8 cellular contexts compared by ENCODE assay signal in the genomic region with DNA sequence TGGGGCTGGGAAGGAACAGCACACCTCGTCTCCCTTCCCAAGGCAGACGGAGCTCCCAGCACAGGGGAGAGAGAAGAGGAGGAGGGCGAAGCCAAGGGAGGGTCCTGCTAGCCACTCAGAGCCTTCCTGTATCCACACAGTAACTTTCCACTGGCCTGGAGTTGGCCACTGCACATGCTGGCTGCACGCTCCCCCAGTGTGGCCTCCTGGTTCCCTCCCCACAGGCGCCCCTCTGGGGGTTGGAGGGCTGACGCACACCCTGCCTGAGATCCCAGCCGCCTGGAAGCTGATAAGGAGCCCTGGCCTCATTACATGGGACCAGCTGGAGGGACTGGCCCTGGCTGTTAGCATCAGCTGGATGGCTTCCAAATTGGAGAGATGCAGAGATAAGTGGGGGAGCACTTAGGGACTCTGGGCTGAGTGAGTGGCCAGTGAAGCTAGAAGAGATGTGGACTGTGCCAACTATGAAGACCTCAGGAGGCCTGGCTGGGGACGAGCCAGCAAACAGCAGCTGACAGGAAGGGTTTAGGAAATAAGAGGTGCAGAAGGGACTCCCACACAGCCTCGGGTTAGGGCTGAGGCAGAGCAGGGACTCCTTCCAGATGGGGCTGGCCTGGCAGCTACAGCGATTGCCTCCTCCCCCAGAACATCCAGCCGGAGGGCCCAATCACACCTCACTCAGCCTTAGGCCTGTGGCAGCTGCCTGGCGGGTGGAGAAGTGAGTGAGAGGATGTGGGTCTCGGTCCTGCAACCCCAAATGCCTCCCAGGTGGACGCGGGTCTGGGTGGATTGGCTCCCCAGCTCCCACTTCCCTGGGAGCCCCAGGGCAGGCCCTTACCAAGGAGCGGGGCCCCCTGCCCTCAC. TPM values are rescaled to one million over a fixed set of nuclear protein-coding genes. Genes with fewer than 3 reads are reported as not detected.
DNase-seq lines count a peak whose midpoint lies in the region; ATAC-seq and TF ChIP-seq lines count a peak whose summit lies in the region.

No MANE protein-coding gene starts in this region.

- peak overlapping the region; percentile 38 for H3K4me2 ChIP-seq in smooth muscle cell
- no peak overlapping the region for H3K4me2 ChIP-seq in PC-3 (ENCODE audit: low read length)

- intact Hi-C loops in PC-3 (cut with micrococcal nuclease) = loop anchor here (10.0 kb wide), 1 partner anchor 96 kb away; the partner anchor contains the start of gene AQP5

- H4K20me1 ChIP-seq in smooth muscle cell (ENCODE audit: low read depth) (no peaks in the 10 kb centered on the region), PC-3 (ENCODE audit: low read length) (no peaks in the 10 kb centered on the region)

- no peak for ATAC-seq in PC-3
- no peak for ATAC-seq in HG03095 (IDR thresholded peaks at IDR 0.05; ENCODE audit: unreplicated experiment)

- no peaks in the 10 kb centered on the region for H3K9me2 ChIP-seq in PC-3 (replicated peaks; ENCODE audit: low read length)

- peak overlapping the region; percentile 7 for H3K9ac ChIP-seq in smooth muscle cell (ENCODE audit: low read depth)
- no peak overlapping the region for H3K9ac ChIP-seq in PC-3 (ENCODE audit: low read length)

- H3F3A ChIP-seq in smooth muscle cell (ENCODE audit: low read depth) (peaks cover 14% of the 10 kb centered on the region), PC-3 (ENCODE audit: low read length, unreplicated experiment) (no peaks in the 10 kb centered on the region)

- 26% methylated on average over 14 of the region's 16 CpGs for WGBS in smooth muscle cell (ENCODE audit: low lambda C conversion rate)

- H2AFZ ChIP-seq in smooth muscle cell (ENCODE audit: low read depth) = no peak overlapping the region
- H2AFZ ChIP-seq in PC-3 (ENCODE audit: low read length) = no peak overlapping the region

- POLR2A ChIA-PET in PC-3 (lab: Charles Lee; ENCODE audit: unreplicated experiment) = interaction anchor here (0.6 kb wide), 1 partner anchor 179 kb away, joined by 6 read pairs; no protein-coding TSS in a partner anchor

- CTCF ChIA-PET in PC-3 (lab: Charles Lee) = no interaction called here

- H3K27ac ChIP-seq in smooth muscle cell (ENCODE audit: low read depth) (peak overlapping the region; percentile 71), PC-3 (ENCODE audit: low read length) (no peak overlapping the region)

- H3K4me3 ChIP-seq in smooth muscle cell = no peak overlapping the region
- H3K4me3 ChIP-seq in PC-3 (ENCODE audit: low read length) = no peak overlapping the region

- no peaks in the 10 kb centered on the region for H3K27me3 ChIP-seq in smooth muscle cell (ENCODE audit: low read depth)
- H3K27me3 ChIP-seq in PC-3 (ENCODE audit: low read length) = no peaks in the 10 kb centered on the region

- no TSS peak for BruUV-seq in PC-3 (replicated peaks; lab: Mats Ljungman, UMichigan)

- no peaks in the 10 kb centered on the region for H3K9me3 ChIP-seq in smooth muscle cell (replicated peaks; ENCODE audit: low read depth)
- no peaks in the 10 kb centered on the region for H3K9me3 ChIP-seq in PC-3 (ENCODE audit: low read length)

- H3K36me3 ChIP-seq in smooth muscle cell (ENCODE audit: low read depth) (no peaks in the 10 kb centered on the region), PC-3 (ENCODE audit: low read depth, low read length) (no peaks in the 10 kb centered on the region)

- H3K4me1 ChIP-seq in smooth muscle cell (ENCODE audit: low read depth) (no peaks in the 10 kb centered on the region), PC-3 (ENCODE audit: insufficient read depth, low read length) (peaks cover 8% of the 10 kb centered on the region)

- TF ChIP-seq CTCF in smooth muscle cell (IDR thresholded peaks at IDR 0.05; ENCODE audit: borderline replicate concordance, insufficient read depth, poor library complexity, severe bottlenecking) = no peak
- TF ChIP-seq CTCF in PC-3 (conservative IDR thresholded peaks at IDR 0.05; ENCODE audit: low read depth, low read length) = no peak

- H3K79me2 ChIP-seq in smooth muscle cell (ENCODE audit: low read depth) (no peaks in the 10 kb centered on the region), PC-3 (ENCODE audit: low read length) (no peaks in the 10 kb centered on the region)

- DNase-seq in CMK (ENCODE audit: low read depth) = peak; percentile 93
- peak; percentile 57 for DNase-seq in NCI-H146 treated with DMSO at 0.1 percent for 48 hours (lab: John Stamatoyannopoulos, UW; ENCODE audit: unreplicated experiment)
- peak in 46 of 58 donors; percentile 21 to 82 (median 62) for DNase-seq in anterior cingulate cortex (lab: John Stamatoyannopoulos, UW)
- DNase-seq in hypothalamus (lab: John Stamatoyannopoulos, UW) = peak in 33 of 51 donors; percentile 23 to 75 (median 50)
- DNase-seq in smooth muscle cell (lab: John Stamatoyannopoulos, UW; ENCODE audit: unreplicated experiment) = peak; percentile 89
- DNase-seq in PC-3 = no peak
- no peak for DNase-seq in COLO829 (ENCODE audit: low spot score)

RNA-seq across cellular contexts. Expression of gene BCDIN3D, which starts 26.3 kb away (rescaled TPM):
- 2.5 and 3.4 TPM in 2 replicates for total RNA-seq in smooth muscle cell
- polyA plus RNA-seq in smooth muscle cell = 2.9 and 3.8 TPM in 2 replicates
- total RNA-seq in PC-3 (2014; rRNA removed) = 4.5 and 5.4 TPM in 2 replicates

RNA-seq across cellular contexts. Expression of gene FAIM2, which starts 34.5 kb away (rescaled TPM):
- total RNA-seq in smooth muscle cell (0.04 and 0.67 TPM in 2 replicates), PC-3 (2014; rRNA removed) (0.18 TPM in 1 of 2 replicates, not detected in the other)
- polyA plus RNA-seq in smooth muscle cell = 1.2 and 1.6 TPM in 2 replicates

RNA-seq across cellular contexts. Expression of gene NCKAP5L, which starts 41.0 kb away (rescaled TPM):
- total RNA-seq in smooth muscle cell (20.5 and 24.1 TPM in 2 replicates), PC-3 (2014; rRNA removed) (13.3 and 14.2 TPM in 2 replicates)
- 29.4 and 31.7 TPM in 2 replicates for polyA plus RNA-seq in smooth muscle cell

Comparison
In these comparisons a context has a peak if more than half of its experiments do, and no peak if none do; other contexts are left out.
1. DNase-seq: peak in CMK (single experiment), NCI-H146 treated with DMSO at 0.1 percent for 48 hours (single experiment), anterior cingulate cortex (46 of 58), hypothalamus (33 of 51) and smooth muscle cell (single experiment); none in PC-3 (single experiment) and COLO829 (single experiment).